8 cellular contexts compared by ENCODE assay signal in genomic region chr6:41199427-41200246, GRCh38. TPM values are rescaled to one million over a fixed set of nuclear protein-coding genes. Genes with fewer than 3 reads are reported as not detected.
DNase-seq lines count a peak whose midpoint lies in the region; ATAC-seq lines count a peak whose summit lies in the region.
"Had no signal": no experiment of that assay in that cellular context is flagged by ENCODE, and none has a peak within 500 bp of the region (broad histone marks: within the 10 kb centered on the region; RNA-seq: fewer than 3 reads in every experiment).

No MANE protein-coding gene starts in this region.

- intact Hi-C loops in activated CD4-positive, alpha-beta memory T cell treated with anti-CD3 and anti-CD28 coated beads for 36 hours (cut with micrococcal nuclease), result loop anchor here (1.0 to 5.0 kb wide), 5 partner anchors 17 to 127 kb away; partner anchors contain the start of genes NFYA and OARD1

- no peaks in the 10 kb centered on the region for H3K27me3 Mint-ChIP-seq in activated CD4-positive, alpha-beta memory T cell treated with anti-CD3 and anti-CD28 coated beads for 36 hours
- no peaks in the 10 kb centered on the region for H3K27me3 Mint-ChIP-seq in natural killer cell treated with Interleukin-12 subunit alpha and Interleukin-12 subunit beta and Interleukin-15 and Interleukin-18, amount 100 ng/mL, for 72 hours

- CTCF ChIA-PET in activated CD4-positive, alpha-beta memory T cell treated with anti-CD3 and anti-CD28 coated beads for 36 hours (lab: Charles Lee), result interaction anchor here (0.7 to 1.5 kb wide), 7 partner anchors 8 to 107 kb away, joined by 3 to 6 read pairs (median 3); no protein-coding TSS in a partner anchor

- H3K36me3 Mint-ChIP-seq in activated CD4-positive, alpha-beta memory T cell treated with anti-CD3 and anti-CD28 coated beads for 36 hours, result peaks cover 9% of the 10 kb centered on the region
- H3K36me3 Mint-ChIP-seq in natural killer cell treated with Interleukin-12 subunit alpha and Interleukin-12 subunit beta and Interleukin-15 and Interleukin-18, amount 100 ng/mL, for 72 hours, result peaks cover 5% of the 10 kb centered on the region

- peak; percentile 56 for ATAC-seq in GM18858 (IDR thresholded peaks at IDR 0.05; ENCODE audit: unreplicated experiment)
- ATAC-seq in HG02623 (IDR thresholded peaks at IDR 0.05; ENCODE audit: unreplicated experiment), result peak; percentile 51
- ATAC-seq in natural killer cell treated with Interleukin-12 subunit alpha and Interleukin-12 subunit beta and Interleukin-15 and Interleukin-18, amount 100 ng/mL, for 72 hours, result peak; percentile 70 to 71
- ATAC-seq in GM19397 (IDR thresholded peaks at IDR 0.05; ENCODE audit: unreplicated experiment), result no peak

- POLR2A ChIA-PET in activated CD4-positive, alpha-beta memory T cell treated with anti-CD3 and anti-CD28 coated beads for 36 hours (lab: Charles Lee), result interaction anchor here (1.5 kb wide), 1 partner anchor 123 kb away, joined by 4 read pairs; no protein-coding TSS in a partner anchor

- peaks cover 49% of the 10 kb centered on the region for H3K4me1 Mint-ChIP-seq in activated CD4-positive, alpha-beta memory T cell treated with anti-CD3 and anti-CD28 coated beads for 36 hours (ENCODE audit: low read depth)
- peaks cover 55 to 63% of the 10 kb centered on the region in 2 donors for H3K4me1 Mint-ChIP-seq in natural killer cell treated with Interleukin-12 subunit alpha and Interleukin-12 subunit beta and Interleukin-15 and Interleukin-18, amount 100 ng/mL, for 72 hours (ENCODE audit: low read depth in 2 of 2)

- H3K9me3 Mint-ChIP-seq in activated CD4-positive, alpha-beta memory T cell treated with anti-CD3 and anti-CD28 coated beads for 36 hours, result no peaks in the 10 kb centered on the region
- H3K9me3 Mint-ChIP-seq in natural killer cell treated with Interleukin-12 subunit alpha and Interleukin-12 subunit beta and Interleukin-15 and Interleukin-18, amount 100 ng/mL, for 72 hours, result peaks cover 4% of the 10 kb centered on the region
- H3K9me3 Mint-ChIP-seq: nephron had no signal

- DNase-seq in activated CD4-positive, alpha-beta memory T cell treated with anti-CD3 and anti-CD28 coated beads for 36 hours, result peak; percentile 69
- DNase-seq in natural killer cell treated with Interleukin-12 subunit alpha and Interleukin-12 subunit beta and Interleukin-15 and Interleukin-18, amount 100 ng/mL, for 72 hours (ENCODE audit: low spot score), result no peak
- DNase-seq in NCI-H1694 (lab: John Stamatoyannopoulos, UW) (no peak), cortex of kidney (lab: John Stamatoyannopoulos, UW) (no peak)

- H3K27ac Mint-ChIP-seq in activated CD4-positive, alpha-beta memory T cell treated with anti-CD3 and anti-CD28 coated beads for 36 hours, result peak overlapping the region; percentile 95
- peak overlapping the region; percentile 97 to 99 for H3K27ac Mint-ChIP-seq in natural killer cell treated with Interleukin-12 subunit alpha and Interleukin-12 subunit beta and Interleukin-15 and Interleukin-18, amount 100 ng/mL, for 72 hours
- H3K27ac Mint-ChIP-seq: nephron had no signal

- H3K4me3 Mint-ChIP-seq in activated CD4-positive, alpha-beta memory T cell treated with anti-CD3 and anti-CD28 coated beads for 36 hours, result peak overlapping the region; percentile 69
- peak overlapping the region; percentile 79 for H3K4me3 Mint-ChIP-seq in natural killer cell treated with Interleukin-12 subunit alpha and Interleukin-12 subunit beta and Interleukin-15 and Interleukin-18, amount 100 ng/mL, for 72 hours
- H3K4me3 Mint-ChIP-seq: nephron had no signal

RNA-seq across cellular contexts. Expression of gene TREML2, which starts 1.3 kb away (rescaled TPM):
- 1 to 10 TPM; 7.4 to 7.5 TPM for total RNA-seq in activated CD4-positive, alpha-beta memory T cell treated with anti-CD3 and anti-CD28 coated beads for 36 hours
- 1 to 10 TPM; 1.5 to 8.1 TPM for total RNA-seq in natural killer cell treated with Interleukin-12 subunit alpha and Interleukin-12 subunit beta and Interleukin-15 and Interleukin-18, amount 100 ng/mL, for 72 hours

RNA-seq across cellular contexts. Expression of gene TREML4, which starts 28.5 kb away (rescaled TPM):
- total RNA-seq in activated CD4-positive, alpha-beta memory T cell treated with anti-CD3 and anti-CD28 coated beads for 36 hours, result not detected
- not detected for total RNA-seq in natural killer cell treated with Interleukin-12 subunit alpha and Interleukin-12 subunit beta and Interleukin-15 and Interleukin-18, amount 100 ng/mL, for 72 hours

RNA-seq across cellular contexts. Expression of gene TREM2, which starts 36.7 kb away (rescaled TPM):
- not detected for total RNA-seq in activated CD4-positive, alpha-beta memory T cell treated with anti-CD3 and anti-CD28 coated beads for 36 hours
- total RNA-seq in natural killer cell treated with Interleukin-12 subunit alpha and Interleukin-12 subunit beta and Interleukin-15 and Interleukin-18, amount 100 ng/mL, for 72 hours, result not detected

RNA-seq across cellular contexts. Expression of gene TREML1, which starts 45.5 kb away (rescaled TPM):
- total RNA-seq in activated CD4-positive, alpha-beta memory T cell treated with anti-CD3 and anti-CD28 coated beads for 36 hours, result not detected
- not detected for total RNA-seq in natural killer cell treated with Interleukin-12 subunit alpha and Interleukin-12 subunit beta and Interleukin-15 and Interleukin-18, amount 100 ng/mL, for 72 hours
